In genomic region chrX:15549189-15550012, GRCh38 we compare ENCODE assay signal across 1 cellular context.
A peak's percentile ranks its signal among the peaks of the same experiment; 100 is the strongest.
TF ChIP-seq lines count a peak whose summit lies in the region.

No MANE protein-coding gene starts in this region.

TF ChIP-seq in K562, 482 proteins besides CTCF, POLR2A, EP300 and RAD21 (continued from another document):
- TF ChIP-seq CREM (IDR thresholded peaks at IDR 0.05; ENCODE audit: low read depth) (0 out of 2 replicates have a peak, but pooled peaks have one; percentile 5), FOS (IDR thresholded peaks at IDR 0.05; ENCODE audit: extremely low read depth, insufficient read length) (no peak), MED1 (CRISPR knock-in tag; IDR thresholded peaks at IDR 0.05; ENCODE audit: borderline replicate concordance) (no peak), CEBPG (CRISPR knock-in tag; IDR thresholded peaks at IDR 0.05) (no peak), CEBPG (tag; conservative IDR thresholded peaks at IDR 0.05 in 1 of 2, IDR thresholded peaks at IDR 0.05 in 1 of 2) (peak; percentile 77 to 84), ATF7 (IDR thresholded peaks at IDR 0.05) (0 out of 2 replicates have a peak, but pooled peaks have one; percentile 13), CEBPB (tag; IDR thresholded peaks at IDR 0.05) (peak; percentile 90), ARID1B (IDR thresholded peaks at IDR 0.05) (peak; percentile 88), MAFG (tag; conservative IDR thresholded peaks at IDR 0.05) (0 out of 2 replicates have a peak, but pooled peaks have one; percentile 7), ZNF589 (CRISPR knock-in tag; IDR thresholded peaks at IDR 0.05; ENCODE audit: low read depth) (no peak), NFIC (IDR thresholded peaks at IDR 0.05) (peak; percentile 54), MECOM (CRISPR knock-in tag; IDR thresholded peaks at IDR 0.05) (no peak), SRF (CRISPR knock-in tag; IDR thresholded peaks at IDR 0.05) (no peak), SMARCC2 (IDR thresholded peaks at IDR 0.05; ENCODE audit: low read depth) (no peak; the same call in 1 of the 2 replicates), NR2C2 (CRISPR knock-in tag; IDR thresholded peaks at IDR 0.05) (no peak), NR2C2 (tag; IDR thresholded peaks at IDR 0.05) (peak; percentile 46; the same call in 1 of the 2 replicates), ZEB2 (IDR thresholded peaks at IDR 0.05) (peak; percentile 54; the same call in 1 of the 2 replicates), ZNF232 (CRISPR knock-in tag; IDR thresholded peaks at IDR 0.05) (no peak)
